8 cellular contexts compared by ENCODE assay signal in genomic region chr3:126704494-126705214, GRCh38. TPM values are rescaled to one million over a fixed set of nuclear protein-coding genes. Genes with fewer than 3 reads are reported as not detected.
DNase-seq lines count a peak whose midpoint lies in the region; ATAC-seq and TF ChIP-seq lines count a peak whose summit lies in the region.

No MANE protein-coding gene starts in this region.

- peak overlapping the region; percentile 10 for H2AK5ac ChIP-seq in neuronal stem cell (ENCODE audit: low read depth, low read length)

- no peak for ATAC-seq in CD8-positive, alpha-beta T cell
- peak; percentile 4 for ATAC-seq in GM19463 (IDR thresholded peaks at IDR 0.05; ENCODE audit: unreplicated experiment)
- peak; percentile 45 for ATAC-seq in Panc1
- peak; percentile 5 for ATAC-seq in esophagus mucosa

- in situ Hi-C loops in Panc1 (cut with HindIII; ENCODE audit: low pct_unique_long_range_greater_than_20kb, low sequenced_read_pairs): no loop called here

- H4K8ac ChIP-seq in neuronal stem cell (ENCODE audit: low read depth, low read length): no peak overlapping the region

- peak overlapping the region; percentile 14 for H2BK120ac ChIP-seq in neuronal stem cell (ENCODE audit: low read depth, low read length)

- H3K27me3 ChIP-seq in CD8-positive, alpha-beta T cell (ENCODE audit: insufficient read depth, low read length): no peaks in the 10 kb centered on the region
- no peaks in the 10 kb centered on the region; the same call in 1 of the 2 replicates for H3K27me3 ChIP-seq in Panc1 (ENCODE audit: control insufficient read depth, insufficient read depth, low read length)
- H3K27me3 ChIP-seq in neuronal stem cell (ENCODE audit: control insufficient read depth in 3 of 3, insufficient read depth in 3 of 3, low read depth in 1 of 3, low read length in 3 of 3): peaks cover 0 to 16% (median 0%) of the 10 kb centered on the region in 3 experiments

- no CpG with 5 or more reads among the region's 44 CpGs for WGBS in neuronal stem cell (ENCODE audit: extremely low coverage in 2 of 2, insufficient read length in 2 of 2, insufficient replicate concordance in 1 of 2), 2 donors

- POLR2A ChIA-PET in CD8-positive, alpha-beta T cell (lab: Charles Lee): no interaction called here
- POLR2A ChIA-PET in Panc1 (lab: Charles Lee): interaction anchor here (0.7 kb wide), 1 partner anchor 21 kb away, joined by 4 read pairs; no protein-coding TSS in a partner anchor

- peaks cover 17% of the 10 kb centered on the region for H3K4me1 ChIP-seq in CD8-positive, alpha-beta T cell (ENCODE audit: insufficient read depth, low read length)
- H3K4me1 ChIP-seq in Panc1 (ENCODE audit: control insufficient read depth, insufficient read depth, low read length) (peaks cover 18% of the 10 kb centered on the region), neuronal stem cell (ENCODE audit: control insufficient read depth in 2 of 2, insufficient read depth in 1 of 2, low read depth in 1 of 2, low read length in 2 of 2) (peaks cover 5 to 10% of the 10 kb centered on the region in 2 donors)

- peaks cover 8% of the 10 kb centered on the region for H3K79me1 ChIP-seq in neuronal stem cell (ENCODE audit: low read depth, low read length)

- no peak overlapping the region for H2BK5ac ChIP-seq in neuronal stem cell (ENCODE audit: low read length)

- H2BK12ac ChIP-seq in neuronal stem cell (ENCODE audit: low read length): no peak overlapping the region

- H3K27ac Mint-ChIP-seq in CD8-positive, alpha-beta T cell: peak overlapping the region; percentile 19

- no peak for TF ChIP-seq CTCF in CD8-positive, alpha-beta T cell (IDR thresholded peaks at IDR 0.05)
- no peak for TF ChIP-seq CTCF in Panc1 (IDR thresholded peaks at IDR 0.05)

- H2BK15ac ChIP-seq in neuronal stem cell (ENCODE audit: low read length): peak overlapping the region; percentile 35

- peak overlapping the region; percentile 6 for H3K23ac ChIP-seq in neuronal stem cell (ENCODE audit: low read depth, low read length, poor library complexity)

- H3K4me3 Mint-ChIP-seq in CD8-positive, alpha-beta T cell: peak overlapping the region; percentile 98

- H3K14ac ChIP-seq in neuronal stem cell (ENCODE audit: low read length): peak overlapping the region; percentile 1

- H3K4me3 ChIP-seq in CD8-positive, alpha-beta T cell (ENCODE audit: low read depth, low read length): peak overlapping the region; percentile 74
- H3K4me3 ChIP-seq in Panc1 (ENCODE audit: low read depth in 2 of 2, low read length in 2 of 2) (peak overlapping the region; percentile 65 to 67), neuronal stem cell (ENCODE audit: low read length in 2 of 2) (peak overlapping the region; percentile 83 to 94)

- peak overlapping the region; percentile 97 for H2AFZ ChIP-seq in neuronal stem cell (ENCODE audit: low read length)

- CTCF ChIA-PET in CD8-positive, alpha-beta T cell (lab: Charles Lee): no interaction called here
- CTCF ChIA-PET in Panc1 (lab: Charles Lee): interaction anchor here (0.5 kb wide), 1 partner anchor 748 kb away, joined by 3 read pairs; no protein-coding TSS in a partner anchor

- no peak for DNase-seq in CD8-positive, alpha-beta T cell
- DNase-seq in Panc1 (ENCODE audit: low read depth, low spot score) (no peak), neuronal stem cell (ENCODE audit: low spot score) (no peak), posterior vena cava (ENCODE audit: low spot score) (no peak), DMS153 (lab: John Stamatoyannopoulos, UW) (no peak), ureter (ENCODE audit: low spot score) (no peak)

- no peak overlapping the region for H4K91ac ChIP-seq in neuronal stem cell (ENCODE audit: low read depth, low read length, poor library complexity)

- peak overlapping the region; percentile 95 for H3K4me2 ChIP-seq in neuronal stem cell (ENCODE audit: insufficient read depth, low read length, poor library complexity, severe bottlenecking)

- H3K9ac ChIP-seq in neuronal stem cell (ENCODE audit: low read depth, low read length, poor library complexity): peak overlapping the region; percentile 95

- BruUV-seq in Panc1 (replicated peaks; lab: Mats Ljungman, UMichigan): no TSS peak

- H3K27ac ChIP-seq in CD8-positive, alpha-beta T cell (ENCODE audit: low read depth, low read length): peak overlapping the region; percentile 36
- H3K27ac ChIP-seq in Panc1 (ENCODE audit: low read length) (peak overlapping the region; percentile 64), neuronal stem cell (replicated peaks; ENCODE audit: low read length) (no peak overlapping the region)

- H3K9me3 ChIP-seq in CD8-positive, alpha-beta T cell (ENCODE audit: low read length): no peaks in the 10 kb centered on the region
- no peaks in the 10 kb centered on the region for H3K9me3 ChIP-seq in Panc1 (ENCODE audit: control insufficient read depth, insufficient read depth, low read depth, low read length)
- H3K9me3 ChIP-seq in neuronal stem cell (replicated peaks in 1 of 2; ENCODE audit: control insufficient read depth in 2 of 2, insufficient read depth in 1 of 2, low read depth in 1 of 2, low read length in 2 of 2): peaks cover 0 to 4% of the 10 kb centered on the region in 2 donors

- peaks cover 14% of the 10 kb centered on the region for H3K27me3 Mint-ChIP-seq in CD8-positive, alpha-beta T cell (ENCODE audit: low read depth)

- intact Hi-C loops in CD8-positive, alpha-beta T cell (cut with DNase I, micrococcal nuclease): loop anchor here (1.0 to 10.0 kb wide), 11 partner anchors 26 to 1348 kb away; partner anchors contain the start of genes ABTB1 (in 2 of the 2), SLC41A3 (in 2 of the 2), TPRA1 (in 2 of the 2) and MCM2 (in 1 of the 2)
- intact Hi-C loops in Panc1 (cut with micrococcal nuclease; ENCODE audit: unreplicated experiment): no loop called here
- intact Hi-C loops in posterior vena cava (cut with DNase I): no loop called here

- peaks cover 22% of the 10 kb centered on the region for H3K4me1 Mint-ChIP-seq in CD8-positive, alpha-beta T cell (ENCODE audit: low read depth)

- H3K4ac ChIP-seq in neuronal stem cell (ENCODE audit: low read length): no peak overlapping the region

- no peaks in the 10 kb centered on the region for H3K36me3 ChIP-seq in CD8-positive, alpha-beta T cell (ENCODE audit: insufficient read depth, low read length)
- H3K36me3 ChIP-seq in Panc1 (ENCODE audit: control insufficient read depth, insufficient read depth, low read length) (no peaks in the 10 kb centered on the region), neuronal stem cell (replicated peaks in 1 of 2; ENCODE audit: control insufficient read depth in 2 of 2, insufficient read depth in 2 of 2, low read length in 2 of 2) (peaks cover 0 to 9% of the 10 kb centered on the region in 2 donors)

- peaks cover 8% of the 10 kb centered on the region for H3K36me3 Mint-ChIP-seq in CD8-positive, alpha-beta T cell

- no peaks in the 10 kb centered on the region for H3K9me3 Mint-ChIP-seq in CD8-positive, alpha-beta T cell

- peak overlapping the region; percentile 90 for H3K18ac ChIP-seq in neuronal stem cell (ENCODE audit: low read length)

RNA-seq across cellular contexts. Expression of gene CHCHD6, which starts 0.6 kb away (rescaled TPM):
- 1 to 10 TPM; 6.2 to 6.4 TPM for total RNA-seq in CD8-positive, alpha-beta T cell
- total RNA-seq in Panc1 (2021; ENCODE audit: unreplicated experiment) (31.5 TPM), esophagus mucosa (9.2 TPM), posterior vena cava (10 to 100 TPM in 1 of 2 donors, 1 to 10 TPM in 1; 7.3 to 10.1 TPM), ureter (15.9 TPM)
- 47.2 TPM for polyA plus RNA-seq in Panc1 (2012; ENCODE audit: insufficient read length)
- polyA plus RNA-seq in neuronal stem cell (2013, experiment 1 of 2): 38.4 TPM
- 38.2 TPM for polyA plus RNA-seq in neuronal stem cell (2013, experiment 2 of 2)

RNA-seq across cellular contexts. Expression of gene TXNRD3, which starts 49.7 kb away (rescaled TPM):
- total RNA-seq in CD8-positive, alpha-beta T cell: 1 to 10 TPM; 1.6 to 1.7 TPM
- total RNA-seq in Panc1 (2021; ENCODE audit: unreplicated experiment) (17.2 TPM), esophagus mucosa (6.5 TPM), posterior vena cava (10 to 100 TPM in 1 of 2 donors, 1 to 10 TPM in 1; 7.4 to 12.1 TPM), ureter (12.3 TPM)
- 15.6 TPM for polyA plus RNA-seq in Panc1 (2012; ENCODE audit: insufficient read length)
- polyA plus RNA-seq in neuronal stem cell (2013, experiment 1 of 2): 12.6 TPM
- polyA plus RNA-seq in neuronal stem cell (2013, experiment 2 of 2): 12.6 TPM

Comparison
In these comparisons a context has a peak if more than half of its experiments do, and no peak if none do; other contexts are left out.
1. intact Hi-C loops: an anchor here in CD8-positive, alpha-beta T cell (1.0 to 10.0 kb wide); none called in Panc1 and posterior vena cava.